1 cellular context compared by ENCODE assay signal in the genomic region with DNA sequence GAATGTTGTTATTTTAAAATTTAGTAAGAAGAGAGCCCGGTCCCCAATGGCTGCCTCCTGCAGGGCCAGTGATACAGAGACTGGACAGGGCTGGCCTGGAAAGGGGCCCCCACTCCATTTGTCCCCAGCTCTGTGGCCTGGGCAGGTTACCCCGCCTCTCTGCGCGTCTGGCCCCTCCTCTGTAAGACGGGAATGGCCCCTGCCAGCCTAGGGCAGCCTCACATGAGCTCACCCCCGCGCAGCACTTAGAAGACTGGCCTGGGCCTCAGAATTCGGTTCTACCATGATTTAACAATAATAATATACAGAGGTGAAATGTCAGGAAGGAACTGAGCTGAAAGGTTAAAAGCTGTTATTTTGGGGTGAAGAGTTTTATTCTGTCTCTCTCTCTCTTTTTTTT.
TF ChIP-seq lines count a peak whose summit lies in the region.

No MANE protein-coding gene starts in this region.

TF ChIP-seq in GM12878, 131 proteins besides CTCF, POLR2A, EP300 and RAD21:
- TF ChIP-seq NBN (IDR thresholded peaks at IDR 0.05), result no peak
- TF ChIP-seq, protein P1, sequence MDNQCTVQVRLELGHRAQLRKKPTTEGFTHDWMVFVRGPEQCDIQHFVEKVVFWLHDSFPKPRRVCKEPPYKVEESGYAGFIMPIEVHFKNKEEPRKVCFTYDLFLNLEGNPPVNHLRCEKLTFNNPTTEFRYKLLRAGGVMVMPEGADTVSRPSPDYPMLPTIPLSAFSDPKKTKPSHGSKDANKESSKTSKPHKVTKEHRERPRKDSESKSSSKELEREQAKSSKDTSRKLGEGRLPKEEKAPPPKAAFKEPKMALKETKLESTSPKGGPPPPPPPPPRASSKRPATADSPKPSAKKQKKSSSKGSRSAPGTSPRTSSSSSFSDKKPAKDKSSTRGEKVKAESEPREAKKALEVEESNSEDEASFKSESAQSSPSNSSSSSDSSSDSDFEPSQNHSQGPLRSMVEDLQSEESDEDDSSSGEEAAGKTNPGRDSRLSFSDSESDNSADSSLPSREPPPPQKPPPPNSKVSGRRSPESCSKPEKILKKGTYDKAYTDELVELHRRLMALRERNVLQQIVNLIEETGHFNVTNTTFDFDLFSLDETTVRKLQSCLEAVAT (IDR thresholded peaks at IDR 0.05), result peak; percentile 85; the same call in 1 of the 2 replicates
- 0 out of 2 replicates have a peak, but pooled peaks have one; percentile 5 for TF ChIP-seq YY1 (IDR thresholded peaks at IDR 0.05; ENCODE audit: low read depth, low read length)
TF ChIP-seq in GM12878: peak in this region for 2.
